In genomic region chr13:31421756-31422155, GRCh38 we compare ENCODE assay signal across 17 cellular contexts.
A peak's percentile ranks its signal among the peaks of the same experiment; 100 is the strongest.
DNase-seq lines count a peak whose midpoint lies in the region; ATAC-seq and TF ChIP-seq lines count a peak whose summit lies in the region.
"Had no signal": no experiment of that assay in that cellular context is flagged by ENCODE, and none has a peak within 500 bp of the region (broad histone marks: within the 10 kb centered on the region; RNA-seq: fewer than 3 reads in every experiment).

No MANE protein-coding gene starts in this region.

- WGBS in right cardiac atrium: 62% methylated on average over 1 of the region's 1 CpG

- H3K9me3 Mint-ChIP-seq in stimulated activated naive CD8-positive, alpha-beta T cell treated with anti-CD3 and anti-CD28 coated beads, Interleukin-15, amount 100 ng/mL, for 72 hours: no peaks in the 10 kb centered on the region
- H3K9me3 Mint-ChIP-seq: CD14-positive monocyte, GM23338 had no signal

- H3K4me1 Mint-ChIP-seq in stimulated activated naive CD8-positive, alpha-beta T cell treated with anti-CD3 and anti-CD28 coated beads, Interleukin-15, amount 100 ng/mL, for 72 hours: no peaks in the 10 kb centered on the region

- no peaks in the 10 kb centered on the region for H3K9me3 ChIP-seq in right cardiac atrium (ENCODE audit: control insufficient read depth, low read length)
- no peaks in the 10 kb centered on the region for H3K9me3 ChIP-seq in gastrocnemius medialis
- H3K9me3 ChIP-seq: BLaER1 had no signal

- H3K27me3 ChIP-seq in right cardiac atrium (ENCODE audit: control insufficient read depth, insufficient read depth) (no peaks in the 10 kb centered on the region), gastrocnemius medialis (no peaks in the 10 kb centered on the region)
- H3K27me3 ChIP-seq: BLaER1 had no signal

- H3K27ac Mint-ChIP-seq in stimulated activated naive CD8-positive, alpha-beta T cell treated with anti-CD3 and anti-CD28 coated beads, Interleukin-15, amount 100 ng/mL, for 72 hours: no peak overlapping the region
- H3K27ac Mint-ChIP-seq: CD14-positive monocyte; CD4-positive, alpha-beta memory T cell; GM23338 had no signal

- no peaks in the 10 kb centered on the region for H3K36me3 ChIP-seq in gastrocnemius medialis
- H3K36me3 ChIP-seq: BLaER1 had no signal

- H3K4me1 ChIP-seq in right cardiac atrium (ENCODE audit: control insufficient read depth, insufficient read depth, low read length) (no peaks in the 10 kb centered on the region), gastrocnemius medialis (no peaks in the 10 kb centered on the region)
- H3K4me1 ChIP-seq: BLaER1 had no signal

- TF ChIP-seq POLR2A in gastrocnemius medialis (IDR thresholded peaks at IDR 0.05): no peak

- TF ChIP-seq CTCF in foreskin fibroblast (IDR thresholded peaks at IDR 0.05; ENCODE audit: low read depth, low read length): no peak
- no peak for TF ChIP-seq CTCF in gastrocnemius medialis (IDR thresholded peaks at IDR 0.05 in 4 of 5, conservative IDR thresholded peaks at IDR 0.05 in 1 of 5)

- DNase-seq in left ventricle myocardium superior: no peak
- DNase-seq in right cardiac atrium: no peak
- peak; percentile 10 to 24 for DNase-seq in foreskin fibroblast
- DNase-seq in gastrocnemius medialis: no peak
- no peak for DNase-seq in HPDE6-E6E7 (ENCODE audit: extremely low spot score)
- no peak for DNase-seq in NCI-H2196 treated with DMSO at 0.1 percent for 48 hours (lab: John Stamatoyannopoulos, UW; ENCODE audit: unreplicated experiment)
- DNase-seq in stimulated activated naive CD8-positive, alpha-beta T cell treated with anti-CD3 and anti-CD28 coated beads, Interleukin-15, amount 100 ng/mL, for 72 hours: no peak
- DNase-seq: 8988T; CD4-positive, alpha-beta memory T cell; DMS153; DMS79; GDM1; HCEC 1CT had no signal

- no peak overlapping the region for H3K27ac ChIP-seq in right cardiac atrium (ENCODE audit: low read length)
- no peak overlapping the region for H3K27ac ChIP-seq in gastrocnemius medialis
- H3K27ac ChIP-seq: BLaER1 had no signal

- intact Hi-C loops in left ventricle myocardium superior (cut with micrococcal nuclease): loop anchor here (5.0 kb wide), 1 partner anchor 184 kb away; no protein-coding TSS in a partner anchor
- intact Hi-C loops in right cardiac atrium (cut with DNase I): loop anchor here (5.0 to 10.0 kb wide), 4 partner anchors 184 to 249 kb away; partner anchors contain the start of gene B3GLCT (in 1 of the 4)
- intact Hi-C loops in gastrocnemius medialis (cut with DNase I; ENCODE audit: low total_unique reads): loop anchor here (5.0 kb wide), 1 partner anchor 134 kb away; no protein-coding TSS in a partner anchor

- H3K4me3 ChIP-seq in right cardiac atrium (ENCODE audit: low read length) (no peak overlapping the region), foreskin fibroblast (ENCODE audit: low read depth in 1 of 2, low read length in 2 of 2) (no peak overlapping the region), gastrocnemius medialis (no peak overlapping the region)
- H3K4me3 ChIP-seq: BLaER1, GM23338 had no signal

- H3K4me3 Mint-ChIP-seq in stimulated activated naive CD8-positive, alpha-beta T cell treated with anti-CD3 and anti-CD28 coated beads, Interleukin-15, amount 100 ng/mL, for 72 hours: no peak overlapping the region
- H3K4me3 Mint-ChIP-seq: CD14-positive monocyte; CD4-positive, alpha-beta memory T cell; GM23338 had no signal

- H3K27me3 Mint-ChIP-seq in stimulated activated naive CD8-positive, alpha-beta T cell treated with anti-CD3 and anti-CD28 coated beads, Interleukin-15, amount 100 ng/mL, for 72 hours: peaks cover 9% of the 10 kb centered on the region

- ATAC-seq in left ventricle myocardium superior (peak; percentile 65), right cardiac atrium (no peak), gastrocnemius medialis (peak; percentile 23 to 46)
- no peak for ATAC-seq in stimulated activated naive CD8-positive, alpha-beta T cell treated with anti-CD3 and anti-CD28 coated beads, Interleukin-15, amount 100 ng/mL, for 72 hours
- ATAC-seq: GM23338, HepG2 had no signal

- in situ Hi-C loops in gastrocnemius medialis (cut with MboI; ENCODE audit: low sequenced_read_pairs in 4 of 4): loop anchor here in 3 of 4 donors (5.0 to 10.0 kb wide), 2 partner anchors 187 to 189 kb away; no protein-coding TSS in a partner anchor

Comparison
In these comparisons a context has a peak if more than half of its experiments do, and no peak if none do; other contexts are left out.
1. ATAC-seq: peak in left ventricle myocardium superior (single experiment) and gastrocnemius medialis (2 of 2); none in right cardiac atrium (0 of 2) and stimulated activated naive CD8-positive, alpha-beta T cell treated with anti-CD3 and anti-CD28 coated beads, Interleukin-15, amount 100 ng/mL, for 72 hours (single experiment).
2. DNase-seq: peak in foreskin fibroblast (2 of 2); none in left ventricle myocardium superior (single experiment), right cardiac atrium (0 of 3), gastrocnemius medialis (0 of 2), HPDE6-E6E7 (single experiment), NCI-H2196 treated with DMSO at 0.1 percent for 48 hours (single experiment) and stimulated activated naive CD8-positive, alpha-beta T cell treated with anti-CD3 and anti-CD28 coated beads, Interleukin-15, amount 100 ng/mL, for 72 hours (0 of 2).